1 cellular context compared by ENCODE assay signal in genomic region chr11:117946842-117947526, GRCh38.
A peak's percentile ranks its signal among the peaks of the same experiment; 100 is the strongest.
TF ChIP-seq lines count a peak whose summit lies in the region.

No MANE protein-coding gene starts in this region.

TF ChIP-seq in K562, 482 proteins besides CTCF, POLR2A, EP300 and RAD21 (continued from another document and continues in another):
- TF ChIP-seq, protein P1, sequence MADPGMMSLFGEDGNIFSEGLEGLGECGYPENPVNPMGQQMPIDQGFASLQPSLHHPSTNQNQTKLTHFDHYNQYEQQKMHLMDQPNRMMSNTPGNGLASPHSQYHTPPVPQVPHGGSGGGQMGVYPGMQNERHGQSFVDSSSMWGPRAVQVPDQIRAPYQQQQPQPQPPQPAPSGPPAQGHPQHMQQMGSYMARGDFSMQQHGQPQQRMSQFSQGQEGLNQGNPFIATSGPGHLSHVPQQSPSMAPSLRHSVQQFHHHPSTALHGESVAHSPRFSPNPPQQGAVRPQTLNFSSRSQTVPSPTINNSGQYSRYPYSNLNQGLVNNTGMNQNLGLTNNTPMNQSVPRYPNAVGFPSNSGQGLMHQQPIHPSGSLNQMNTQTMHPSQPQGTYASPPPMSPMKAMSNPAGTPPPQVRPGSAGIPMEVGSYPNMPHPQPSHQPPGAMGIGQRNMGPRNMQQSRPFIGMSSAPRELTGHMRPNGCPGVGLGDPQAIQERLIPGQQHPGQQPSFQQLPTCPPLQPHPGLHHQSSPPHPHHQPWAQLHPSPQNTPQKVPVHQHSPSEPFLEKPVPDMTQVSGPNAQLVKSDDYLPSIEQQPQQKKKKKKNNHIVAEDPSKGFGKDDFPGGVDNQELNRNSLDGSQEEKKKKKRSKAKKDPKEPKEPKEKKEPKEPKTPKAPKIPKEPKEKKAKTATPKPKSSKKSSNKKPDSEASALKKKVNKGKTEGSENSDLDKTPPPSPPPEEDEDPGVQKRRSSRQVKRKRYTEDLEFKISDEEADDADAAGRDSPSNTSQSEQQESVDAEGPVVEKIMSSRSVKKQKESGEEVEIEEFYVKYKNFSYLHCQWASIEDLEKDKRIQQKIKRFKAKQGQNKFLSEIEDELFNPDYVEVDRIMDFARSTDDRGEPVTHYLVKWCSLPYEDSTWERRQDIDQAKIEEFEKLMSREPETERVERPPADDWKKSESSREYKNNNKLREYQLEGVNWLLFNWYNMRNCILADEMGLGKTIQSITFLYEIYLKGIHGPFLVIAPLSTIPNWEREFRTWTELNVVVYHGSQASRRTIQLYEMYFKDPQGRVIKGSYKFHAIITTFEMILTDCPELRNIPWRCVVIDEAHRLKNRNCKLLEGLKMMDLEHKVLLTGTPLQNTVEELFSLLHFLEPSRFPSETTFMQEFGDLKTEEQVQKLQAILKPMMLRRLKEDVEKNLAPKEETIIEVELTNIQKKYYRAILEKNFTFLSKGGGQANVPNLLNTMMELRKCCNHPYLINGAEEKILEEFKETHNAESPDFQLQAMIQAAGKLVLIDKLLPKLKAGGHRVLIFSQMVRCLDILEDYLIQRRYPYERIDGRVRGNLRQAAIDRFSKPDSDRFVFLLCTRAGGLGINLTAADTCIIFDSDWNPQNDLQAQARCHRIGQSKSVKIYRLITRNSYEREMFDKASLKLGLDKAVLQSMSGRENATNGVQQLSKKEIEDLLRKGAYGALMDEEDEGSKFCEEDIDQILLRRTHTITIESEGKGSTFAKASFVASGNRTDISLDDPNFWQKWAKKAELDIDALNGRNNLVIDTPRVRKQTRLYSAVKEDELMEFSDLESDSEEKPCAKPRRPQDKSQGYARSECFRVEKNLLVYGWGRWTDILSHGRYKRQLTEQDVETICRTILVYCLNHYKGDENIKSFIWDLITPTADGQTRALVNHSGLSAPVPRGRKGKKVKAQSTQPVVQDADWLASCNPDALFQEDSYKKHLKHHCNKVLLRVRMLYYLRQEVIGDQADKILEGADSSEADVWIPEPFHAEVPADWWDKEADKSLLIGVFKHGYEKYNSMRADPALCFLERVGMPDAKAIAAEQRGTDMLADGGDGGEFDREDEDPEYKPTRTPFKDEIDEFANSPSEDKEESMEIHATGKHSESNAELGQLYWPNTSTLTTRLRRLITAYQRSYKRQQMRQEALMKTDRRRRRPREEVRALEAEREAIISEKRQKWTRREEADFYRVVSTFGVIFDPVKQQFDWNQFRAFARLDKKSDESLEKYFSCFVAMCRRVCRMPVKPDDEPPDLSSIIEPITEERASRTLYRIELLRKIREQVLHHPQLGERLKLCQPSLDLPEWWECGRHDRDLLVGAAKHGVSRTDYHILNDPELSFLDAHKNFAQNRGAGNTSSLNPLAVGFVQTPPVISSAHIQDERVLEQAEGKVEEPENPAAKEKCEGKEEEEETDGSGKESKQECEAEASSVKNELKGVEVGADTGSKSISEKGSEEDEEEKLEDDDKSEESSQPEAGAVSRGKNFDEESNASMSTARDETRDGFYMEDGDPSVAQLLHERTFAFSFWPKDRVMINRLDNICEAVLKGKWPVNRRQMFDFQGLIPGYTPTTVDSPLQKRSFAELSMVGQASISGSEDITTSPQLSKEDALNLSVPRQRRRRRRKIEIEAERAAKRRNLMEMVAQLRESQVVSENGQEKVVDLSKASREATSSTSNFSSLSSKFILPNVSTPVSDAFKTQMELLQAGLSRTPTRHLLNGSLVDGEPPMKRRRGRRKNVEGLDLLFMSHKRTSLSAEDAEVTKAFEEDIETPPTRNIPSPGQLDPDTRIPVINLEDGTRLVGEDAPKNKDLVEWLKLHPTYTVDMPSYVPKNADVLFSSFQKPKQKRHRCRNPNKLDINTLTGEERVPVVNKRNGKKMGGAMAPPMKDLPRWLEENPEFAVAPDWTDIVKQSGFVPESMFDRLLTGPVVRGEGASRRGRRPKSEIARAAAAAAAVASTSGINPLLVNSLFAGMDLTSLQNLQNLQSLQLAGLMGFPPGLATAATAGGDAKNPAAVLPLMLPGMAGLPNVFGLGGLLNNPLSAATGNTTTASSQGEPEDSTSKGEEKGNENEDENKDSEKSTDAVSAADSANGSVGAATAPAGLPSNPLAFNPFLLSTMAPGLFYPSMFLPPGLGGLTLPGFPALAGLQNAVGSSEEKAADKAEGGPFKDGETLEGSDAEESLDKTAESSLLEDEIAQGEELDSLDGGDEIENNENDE (IDR thresholded peaks at IDR 0.05; ENCODE audit: low read depth, low read length), result no peak
- TF ChIP-seq, protein P2, sequence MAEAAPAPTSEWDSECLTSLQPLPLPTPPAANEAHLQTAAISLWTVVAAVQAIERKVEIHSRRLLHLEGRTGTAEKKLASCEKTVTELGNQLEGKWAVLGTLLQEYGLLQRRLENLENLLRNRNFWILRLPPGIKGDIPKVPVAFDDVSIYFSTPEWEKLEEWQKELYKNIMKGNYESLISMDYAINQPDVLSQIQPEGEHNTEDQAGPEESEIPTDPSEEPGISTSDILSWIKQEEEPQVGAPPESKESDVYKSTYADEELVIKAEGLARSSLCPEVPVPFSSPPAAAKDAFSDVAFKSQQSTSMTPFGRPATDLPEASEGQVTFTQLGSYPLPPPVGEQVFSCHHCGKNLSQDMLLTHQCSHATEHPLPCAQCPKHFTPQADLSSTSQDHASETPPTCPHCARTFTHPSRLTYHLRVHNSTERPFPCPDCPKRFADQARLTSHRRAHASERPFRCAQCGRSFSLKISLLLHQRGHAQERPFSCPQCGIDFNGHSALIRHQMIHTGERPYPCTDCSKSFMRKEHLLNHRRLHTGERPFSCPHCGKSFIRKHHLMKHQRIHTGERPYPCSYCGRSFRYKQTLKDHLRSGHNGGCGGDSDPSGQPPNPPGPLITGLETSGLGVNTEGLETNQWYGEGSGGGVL (CRISPR knock-in tag; IDR thresholded peaks at IDR 0.05), result no peak
- TF ChIP-seq ZNF212 (CRISPR knock-in tag; IDR thresholded peaks at IDR 0.05) (no peak), MTA1 (IDR thresholded peaks at IDR 0.05; ENCODE audit: borderline replicate concordance) (peak; percentile 16; the same call in 1 of the 2 replicates), RBM25 (IDR thresholded peaks at IDR 0.05; ENCODE audit: low read depth, low read length, severe bottlenecking) (no peak), ZNF583 (CRISPR knock-in tag; IDR thresholded peaks at IDR 0.05) (no peak), ZNF384 (IDR thresholded peaks at IDR 0.05; ENCODE audit: low read depth, low read length) (no peak), ERF (CRISPR knock-in tag; IDR thresholded peaks at IDR 0.05) (no peak), ZNF431 (CRISPR knock-in tag; IDR thresholded peaks at IDR 0.05) (no peak), E4F1 (CRISPR knock-in tag; IDR thresholded peaks at IDR 0.05; ENCODE audit: borderline replicate concordance) (no peak), ZNF354B (CRISPR knock-in tag; IDR thresholded peaks at IDR 0.05) (no peak), SRSF3 (IDR thresholded peaks at IDR 0.05; ENCODE audit: insufficient read depth, low read length) (no peak), USF1 (CRISPR knock-in tag; IDR thresholded peaks at IDR 0.05) (no peak), TSC22D4 (tag; IDR thresholded peaks at IDR 0.05) (no peak), CHD4 (IDR thresholded peaks at IDR 0.05; ENCODE audit: insufficient read depth, insufficient replicate concordance, low read depth, low read length, poor library complexity, severe bottlenecking) (no peak), SP1 (CRISPR knock-in tag; IDR thresholded peaks at IDR 0.05) (no peak; the same call in 1 of the 2 replicates), SRSF1 (IDR thresholded peaks at IDR 0.05; ENCODE audit: low read depth, low read length) (no peak), IFI16 (CRISPR knock-in tag; IDR thresholded peaks at IDR 0.05) (no peak), ZNF561 (CRISPR knock-in tag; conservative IDR thresholded peaks at IDR 0.05) (no peak), KAT8 (IDR thresholded peaks at IDR 0.05; ENCODE audit: low read depth) (no peak), TARDBP (IDR thresholded peaks at IDR 0.05) (no peak), CBX3 (IDR thresholded peaks at IDR 0.05; ENCODE audit: borderline replicate concordance in 1 of 2, low read length in 2 of 2) (no peak), ZNF589 (CRISPR knock-in tag; IDR thresholded peaks at IDR 0.05; ENCODE audit: low read depth) (no peak), ZNF146 (CRISPR knock-in tag; IDR thresholded peaks at IDR 0.05; ENCODE audit: unreplicated experiment) (no peak), MYBL2 (IDR thresholded peaks at IDR 0.05; ENCODE audit: low read depth) (no peak), MYBL2 (CRISPR knock-in tag; IDR thresholded peaks at IDR 0.05; ENCODE audit: borderline replicate concordance) (no peak), NCOA1 (IDR thresholded peaks at IDR 0.05; ENCODE audit: low read depth) (no peak), RNF2 (IDR thresholded peaks at IDR 0.05) (no peak), COPS2 (conservative IDR thresholded peaks at IDR 0.05) (no peak), ADNP (tag; IDR thresholded peaks at IDR 0.05) (no peak), ASH1L (IDR thresholded peaks at IDR 0.05; ENCODE audit: borderline replicate concordance, low read depth, partially characterized antibody) (no peak), YY1 (IDR thresholded peaks at IDR 0.05; ENCODE audit: borderline replicate concordance in 1 of 3, control insufficient read depth in 1 of 3, extremely low read depth in 1 of 3, insufficient read depth in 3 of 3, insufficient read length in 1 of 3, insufficient replicate concordance in 2 of 3, low read depth in 1 of 3, low read length in 2 of 3) (peak in 2 of 3 experiments; percentile 31 to 40), SMAD2 (IDR thresholded peaks at IDR 0.05; ENCODE audit: low read depth, low read length) (no peak), ARNT (IDR thresholded peaks at IDR 0.05) (no peak), POLR2AphosphoS5 (IDR thresholded peaks at IDR 0.05; ENCODE audit: control insufficient read depth, insufficient read depth, low read depth, low read length) (no peak), EHMT2 (IDR thresholded peaks at IDR 0.05) (no peak)
- TF ChIP-seq, protein P3, sequence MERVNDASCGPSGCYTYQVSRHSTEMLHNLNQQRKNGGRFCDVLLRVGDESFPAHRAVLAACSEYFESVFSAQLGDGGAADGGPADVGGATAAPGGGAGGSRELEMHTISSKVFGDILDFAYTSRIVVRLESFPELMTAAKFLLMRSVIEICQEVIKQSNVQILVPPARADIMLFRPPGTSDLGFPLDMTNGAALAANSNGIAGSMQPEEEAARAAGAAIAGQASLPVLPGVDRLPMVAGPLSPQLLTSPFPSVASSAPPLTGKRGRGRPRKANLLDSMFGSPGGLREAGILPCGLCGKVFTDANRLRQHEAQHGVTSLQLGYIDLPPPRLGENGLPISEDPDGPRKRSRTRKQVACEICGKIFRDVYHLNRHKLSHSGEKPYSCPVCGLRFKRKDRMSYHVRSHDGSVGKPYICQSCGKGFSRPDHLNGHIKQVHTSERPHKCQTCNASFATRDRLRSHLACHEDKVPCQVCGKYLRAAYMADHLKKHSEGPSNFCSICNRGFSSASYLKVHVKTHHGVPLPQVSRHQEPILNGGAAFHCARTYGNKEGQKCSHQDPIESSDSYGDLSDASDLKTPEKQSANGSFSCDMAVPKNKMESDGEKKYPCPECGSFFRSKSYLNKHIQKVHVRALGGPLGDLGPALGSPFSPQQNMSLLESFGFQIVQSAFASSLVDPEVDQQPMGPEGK (CRISPR knock-in tag; IDR thresholded peaks at IDR 0.05; ENCODE audit: borderline replicate concordance), result no peak
- TF ChIP-seq, protein P4, sequence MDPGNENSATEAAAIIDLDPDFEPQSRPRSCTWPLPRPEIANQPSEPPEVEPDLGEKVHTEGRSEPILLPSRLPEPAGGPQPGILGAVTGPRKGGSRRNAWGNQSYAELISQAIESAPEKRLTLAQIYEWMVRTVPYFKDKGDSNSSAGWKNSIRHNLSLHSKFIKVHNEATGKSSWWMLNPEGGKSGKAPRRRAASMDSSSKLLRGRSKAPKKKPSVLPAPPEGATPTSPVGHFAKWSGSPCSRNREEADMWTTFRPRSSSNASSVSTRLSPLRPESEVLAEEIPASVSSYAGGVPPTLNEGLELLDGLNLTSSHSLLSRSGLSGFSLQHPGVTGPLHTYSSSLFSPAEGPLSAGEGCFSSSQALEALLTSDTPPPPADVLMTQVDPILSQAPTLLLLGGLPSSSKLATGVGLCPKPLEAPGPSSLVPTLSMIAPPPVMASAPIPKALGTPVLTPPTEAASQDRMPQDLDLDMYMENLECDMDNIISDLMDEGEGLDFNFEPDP (CRISPR knock-in tag; IDR thresholded peaks at IDR 0.05), result no peak
- TF ChIP-seq, protein P5, sequence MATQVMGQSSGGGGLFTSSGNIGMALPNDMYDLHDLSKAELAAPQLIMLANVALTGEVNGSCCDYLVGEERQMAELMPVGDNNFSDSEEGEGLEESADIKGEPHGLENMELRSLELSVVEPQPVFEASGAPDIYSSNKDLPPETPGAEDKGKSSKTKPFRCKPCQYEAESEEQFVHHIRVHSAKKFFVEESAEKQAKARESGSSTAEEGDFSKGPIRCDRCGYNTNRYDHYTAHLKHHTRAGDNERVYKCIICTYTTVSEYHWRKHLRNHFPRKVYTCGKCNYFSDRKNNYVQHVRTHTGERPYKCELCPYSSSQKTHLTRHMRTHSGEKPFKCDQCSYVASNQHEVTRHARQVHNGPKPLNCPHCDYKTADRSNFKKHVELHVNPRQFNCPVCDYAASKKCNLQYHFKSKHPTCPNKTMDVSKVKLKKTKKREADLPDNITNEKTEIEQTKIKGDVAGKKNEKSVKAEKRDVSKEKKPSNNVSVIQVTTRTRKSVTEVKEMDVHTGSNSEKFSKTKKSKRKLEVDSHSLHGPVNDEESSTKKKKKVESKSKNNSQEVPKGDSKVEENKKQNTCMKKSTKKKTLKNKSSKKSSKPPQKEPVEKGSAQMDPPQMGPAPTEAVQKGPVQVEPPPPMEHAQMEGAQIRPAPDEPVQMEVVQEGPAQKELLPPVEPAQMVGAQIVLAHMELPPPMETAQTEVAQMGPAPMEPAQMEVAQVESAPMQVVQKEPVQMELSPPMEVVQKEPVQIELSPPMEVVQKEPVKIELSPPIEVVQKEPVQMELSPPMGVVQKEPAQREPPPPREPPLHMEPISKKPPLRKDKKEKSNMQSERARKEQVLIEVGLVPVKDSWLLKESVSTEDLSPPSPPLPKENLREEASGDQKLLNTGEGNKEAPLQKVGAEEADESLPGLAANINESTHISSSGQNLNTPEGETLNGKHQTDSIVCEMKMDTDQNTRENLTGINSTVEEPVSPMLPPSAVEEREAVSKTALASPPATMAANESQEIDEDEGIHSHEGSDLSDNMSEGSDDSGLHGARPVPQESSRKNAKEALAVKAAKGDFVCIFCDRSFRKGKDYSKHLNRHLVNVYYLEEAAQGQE (CRISPR knock-in tag; IDR thresholded peaks at IDR 0.05; ENCODE audit: low read depth), result no peak
